Comparison of ENCODE assay signal across 8 cellular contexts in genomic region chr7:36283711-36284130, GRCh38.
A peak's percentile ranks its signal among the peaks of the same experiment; 100 is the strongest.
DNase-seq lines count a peak whose midpoint lies in the region; ATAC-seq, FAIRE-seq and TF ChIP-seq lines count a peak whose summit lies in the region.

No MANE protein-coding gene starts in this region.

- no peaks in the 10 kb centered on the region for H3K9me3 ChIP-seq in CD4-positive, alpha-beta T cell (ENCODE audit: control insufficient read depth, low read length)
- H3K9me3 ChIP-seq in KOPT-K1 (ENCODE audit: insufficient read depth, low read length, poor library complexity, severe bottlenecking) (no peaks in the 10 kb centered on the region), H1 (ENCODE audit: insufficient read depth in 2 of 2, low read depth in 1 of 2, low read length in 1 of 2) (no peaks in the 10 kb centered on the region)

- no peak overlapping the region for H3K23ac ChIP-seq in H1 (ENCODE audit: insufficient read length)

- no peak for DNase-seq in CD4-positive, alpha-beta T cell
- DNase-seq in GM20000 (ENCODE audit: low spot score) = peak; percentile 40
- DNase-seq in H1 (ENCODE audit: low read depth in 1 of 2, low spot score in 2 of 2) = no peak
- DNase-seq in stimulated activated CD8-positive, alpha-beta memory T cell treated with anti-CD3 and anti-CD28 coated beads, Interleukin-4, amount 100 ng/mL, for 48 hours = peak; percentile 41
- DNase-seq in COLO668 (lab: John Stamatoyannopoulos, UW; ENCODE audit: unreplicated experiment) = no peak
- no peak for DNase-seq in T-helper 2 cell treated with Interferon-gamma antibody and Interleukin-4, amounts not matched to agents 5 μg/mL and 100 μg/mL, for 36 hours (ENCODE audit: low spot score)

- H4K5ac ChIP-seq in H1 (ENCODE audit: insufficient read length, low read depth, low read length) = no peak overlapping the region

- peak overlapping the region; percentile 14; the same call in 1 of the 2 replicates for H2BK15ac ChIP-seq in H1 (ENCODE audit: low read length)

- CTCF ChIA-PET in CD4-positive, alpha-beta T cell (lab: Charles Lee) = no interaction called here
- CTCF ChIA-PET in H1 (lab: Charles Lee; ENCODE audit: partially characterized antibody) = interaction anchor here (0.8 to 3.7 kb wide), 21 partner anchors 8 to 304 kb away, joined by 3 to 36 read pairs (median 4); no protein-coding TSS in a partner anchor

- no peak overlapping the region for H3K4me3 ChIP-seq in H1 (ENCODE audit: extremely low read depth in 1 of 4, insufficient read depth in 2 of 4, low read depth in 3 of 4, low read length in 4 of 4)

- H3K14ac ChIP-seq in H1 (ENCODE audit: insufficient read length) = no peak overlapping the region

- no peak overlapping the region; the same call in 1 of the 2 replicates for H2BK12ac ChIP-seq in H1 (ENCODE audit: low read depth, low read length)

- no peak overlapping the region; the same call in 1 of the 2 replicates for H4K8ac ChIP-seq in H1 (ENCODE audit: extremely low read depth, insufficient read depth, low read length)

- no peak overlapping the region for H3K4me2 ChIP-seq in H1 (ENCODE audit: insufficient read depth in 1 of 2, low read depth in 2 of 2, low read length in 2 of 2)

- no peaks in the 10 kb centered on the region for H3K79me1 ChIP-seq in H1 (ENCODE audit: low read depth, low read length)

- no peaks in the 10 kb centered on the region for H3K27me3 ChIP-seq in CD4-positive, alpha-beta T cell (ENCODE audit: control insufficient read depth, insufficient read depth, low read length)
- no peaks in the 10 kb centered on the region for H3K27me3 ChIP-seq in H1 (replicated peaks in 1 of 4; ENCODE audit: control insufficient read depth in 3 of 4, extremely low read depth in 1 of 4, insufficient read depth in 3 of 4, low read length in 3 of 4)

- peak overlapping the region; percentile 62 for H3K27ac Mint-ChIP-seq in CD4-positive, alpha-beta T cell
- H3K27ac Mint-ChIP-seq in T-helper 2 cell treated with Interferon-gamma antibody and Interleukin-4, amounts not matched to agents 5 μg/mL and 100 μg/mL, for 36 hours = no peak overlapping the region

- intact Hi-C loops in CD4-positive, alpha-beta T cell (cut with DNase I, micrococcal nuclease) = loop anchor here in 1 of 2 experiments (10.0 kb wide), 1 partner anchor 129 kb away; the partner anchor contains the start of gene EEPD1

- no peak overlapping the region for H3K9ac ChIP-seq in H1 (replicated peaks in 1 of 4; ENCODE audit: extremely low read depth in 1 of 4, low read depth in 3 of 4, low read length in 3 of 4)

- H3K4ac ChIP-seq in H1 (replicated peaks; ENCODE audit: insufficient read length, low read depth, low read length) = peak overlapping the region; percentile 86

- TF ChIP-seq RAD21 in H1 (IDR thresholded peaks at IDR 0.05 in 1 of 2, conservative IDR thresholded peaks at IDR 0.05 in 1 of 2; ENCODE audit: low read depth in 2 of 2, low read length in 2 of 2) = no peak

- H3K36me3 Mint-ChIP-seq in CD4-positive, alpha-beta T cell (ENCODE audit: low read depth) = no peaks in the 10 kb centered on the region
- H3K36me3 Mint-ChIP-seq in T-helper 2 cell treated with Interferon-gamma antibody and Interleukin-4, amounts not matched to agents 5 μg/mL and 100 μg/mL, for 36 hours (ENCODE audit: low read depth) = peaks cover 5% of the 10 kb centered on the region

- H2AK5ac ChIP-seq in H1 (ENCODE audit: low read depth, low read length) = peak overlapping the region; percentile 43; the same call in 1 of the 2 replicates

- H3K79me2 ChIP-seq in H1 (ENCODE audit: control insufficient read depth in 1 of 2, insufficient read depth in 2 of 2, low read length in 2 of 2) = no peaks in the 10 kb centered on the region

- no peaks in the 10 kb centered on the region for H4K20me1 ChIP-seq in H1 (replicated peaks in 1 of 2; ENCODE audit: control insufficient read depth in 1 of 2, insufficient read depth in 2 of 2, low read length in 2 of 2)

- H3K23me2 ChIP-seq in H1 (ENCODE audit: low read depth, low read length) = no peaks in the 10 kb centered on the region

- H3K36me3 ChIP-seq in KOPT-K1 (ENCODE audit: insufficient read depth, low read length) (no peaks in the 10 kb centered on the region), H1 (ENCODE audit: control insufficient read depth in 2 of 4, insufficient read depth in 4 of 4, low read length in 3 of 4) (no peaks in the 10 kb centered on the region)

- TF ChIP-seq EP300 in H1 (IDR thresholded peaks at IDR 0.05; ENCODE audit: borderline replicate concordance in 1 of 2, low read depth in 2 of 2, low read length in 2 of 2) = no peak

- no peak for TF ChIP-seq CTCF in CD4-positive, alpha-beta T cell (IDR thresholded peaks at IDR 0.05)
- no peak for TF ChIP-seq CTCF in GM20000 (IDR thresholded peaks at IDR 0.05; ENCODE audit: extremely low read depth, missing control alignments)
- TF ChIP-seq CTCF in H1 (IDR thresholded peaks at IDR 0.05; ENCODE audit: control extremely low read depth in 1 of 3, insufficient read depth in 1 of 3, low read depth in 1 of 3, low read length in 3 of 3) = no peak

- H3K9me3 Mint-ChIP-seq in CD4-positive, alpha-beta T cell = no peaks in the 10 kb centered on the region
- no peaks in the 10 kb centered on the region for H3K9me3 Mint-ChIP-seq in T-helper 2 cell treated with Interferon-gamma antibody and Interleukin-4, amounts not matched to agents 5 μg/mL and 100 μg/mL, for 36 hours

- H3K27ac ChIP-seq in CD4-positive, alpha-beta T cell (ENCODE audit: low read depth, low read length) = no peak overlapping the region
- H3K27ac ChIP-seq in KOPT-K1 (ENCODE audit: low read depth, low read length, poor library complexity, severe bottlenecking) (peak overlapping the region; percentile 98), H1 (ENCODE audit: low read depth, low read length) (no peak overlapping the region)

- H2BK120ac ChIP-seq in H1 (replicated peaks; ENCODE audit: low read depth, low read length) = no peak overlapping the region

- no peak overlapping the region for H2AFZ ChIP-seq in H1 (ENCODE audit: low read length)

- H2BK5ac ChIP-seq in H1 (ENCODE audit: low read depth, low read length) = peak overlapping the region; percentile 48; the same call in 1 of the 2 replicates

- H2BK20ac ChIP-seq in H1 (ENCODE audit: low read length) = no peak overlapping the region

- no peak for FAIRE-seq in H1 (lab: Jason Lieb, UNC)

- H3K56ac ChIP-seq in H1 (replicated peaks; ENCODE audit: insufficient read length, low read depth, low read length) = no peak overlapping the region

- peak overlapping the region; percentile 75 for H3K18ac ChIP-seq in H1 (ENCODE audit: extremely low read depth, low read length)

- H3K4me3 Mint-ChIP-seq in CD4-positive, alpha-beta T cell = peak overlapping the region; percentile 28
- H3K4me3 Mint-ChIP-seq in T-helper 2 cell treated with Interferon-gamma antibody and Interleukin-4, amounts not matched to agents 5 μg/mL and 100 μg/mL, for 36 hours = no peak overlapping the region

- no peak for TF ChIP-seq POLR2A in H1 (IDR thresholded peaks at IDR 0.05; ENCODE audit: control extremely low read depth in 1 of 2, low read depth in 2 of 2, low read length in 2 of 2)

- H3K4me1 ChIP-seq in H1 (replicated peaks in 1 of 4; ENCODE audit: control insufficient read depth in 3 of 4, insufficient read depth in 4 of 4, low read length in 3 of 4) = peaks cover 20 to 49% (median 35%) of the 10 kb centered on the region in 4 experiments

- no peaks in the 10 kb centered on the region for H3K27me3 Mint-ChIP-seq in CD4-positive, alpha-beta T cell
- H3K27me3 Mint-ChIP-seq in T-helper 2 cell treated with Interferon-gamma antibody and Interleukin-4, amounts not matched to agents 5 μg/mL and 100 μg/mL, for 36 hours (ENCODE audit: low read depth) = no peaks in the 10 kb centered on the region

- POLR2A ChIA-PET in CD4-positive, alpha-beta T cell (lab: Charles Lee) = interaction anchor here (0.8 to 1.5 kb wide), 2 partner anchors 8 to 483 kb away, joined by 3 to 5 read pairs; partner anchors contain the start of gene SEPTIN7
- POLR2A ChIA-PET in H1 (lab: Charles Lee; ENCODE audit: partially characterized antibody) = no interaction called here

- no peak for ATAC-seq in CD4-positive, alpha-beta T cell (ENCODE audit: poor library complexity)
- ATAC-seq in SK-N-SH treated with all-trans-retinoic acid at 6 μM for 48 hours = no peak

- H3K4me1 Mint-ChIP-seq in CD4-positive, alpha-beta T cell (ENCODE audit: low read depth) = peaks cover 80% of the 10 kb centered on the region
- peaks cover 45% of the 10 kb centered on the region for H3K4me1 Mint-ChIP-seq in T-helper 2 cell treated with Interferon-gamma antibody and Interleukin-4, amounts not matched to agents 5 μg/mL and 100 μg/mL, for 36 hours (ENCODE audit: low read depth)

- H4K91ac ChIP-seq in H1 (replicated peaks; ENCODE audit: insufficient read length, low read length) = peak overlapping the region; percentile 67

- WGBS in H1 (ENCODE audit: extremely low coverage in 1 of 2, insufficient coverage in 1 of 2, insufficient read length in 1 of 2, insufficient replicate concordance in 2 of 2, low coverage in 1 of 2, low lambda C conversion rate in 2 of 2, missing lambda C conversion rate in 1 of 2), 2 experiments = 78% methylated on average over 7 of the region's 7 CpGs; no CpG with 5 or more reads in 1 of the 2 experiments

TF ChIP-seq in H1, 55 proteins besides CTCF, POLR2A, EP300 and RAD21 (continues in another document):
- TF ChIP-seq TBP (IDR thresholded peaks at IDR 0.05; ENCODE audit: low read depth, low read length) = no peak

TF ChIP-seq in SK-N-SH treated with all-trans-retinoic acid at 6 μM for 48 hours, 23 proteins besides CTCF, POLR2A, EP300 and RAD21:
- no peak for TF ChIP-seq RARB (CRISPR knock-in tag; IDR thresholded peaks at IDR 0.05)
- TF ChIP-seq ISL1 (CRISPR knock-in tag; IDR thresholded peaks at IDR 0.05) = no peak
- TF ChIP-seq ZNF565 (CRISPR knock-in tag; conservative IDR thresholded peaks at IDR 0.05; ENCODE audit: low read depth) = no peak
- TF ChIP-seq CSDC2 (CRISPR knock-in tag; IDR thresholded peaks at IDR 0.05) = no peak
- no peak for TF ChIP-seq OSR1 (CRISPR knock-in tag; IDR thresholded peaks at IDR 0.05)
- no peak for TF ChIP-seq BACH2 (CRISPR knock-in tag; IDR thresholded peaks at IDR 0.05; ENCODE audit: borderline replicate concordance)
- no peak for TF ChIP-seq PPARA (CRISPR knock-in tag; IDR thresholded peaks at IDR 0.05; ENCODE audit: borderline replicate concordance)
- TF ChIP-seq GLIS3 (CRISPR knock-in tag; IDR thresholded peaks at IDR 0.05) = no peak

Comparison
In these comparisons a context has a peak if more than half of its experiments do, and no peak if none do; other contexts are left out.
1. DNase-seq: peak in GM20000 (single experiment) and stimulated activated CD8-positive, alpha-beta memory T cell treated with anti-CD3 and anti-CD28 coated beads, Interleukin-4, amount 100 ng/mL, for 48 hours (single experiment); none in CD4-positive, alpha-beta T cell (0 of 10), H1 (0 of 2), COLO668 (single experiment) and T-helper 2 cell treated with Interferon-gamma antibody and Interleukin-4, amounts not matched to agents 5 μg/mL and 100 μg/mL, for 36 hours (single experiment).